In the genomic region with DNA sequence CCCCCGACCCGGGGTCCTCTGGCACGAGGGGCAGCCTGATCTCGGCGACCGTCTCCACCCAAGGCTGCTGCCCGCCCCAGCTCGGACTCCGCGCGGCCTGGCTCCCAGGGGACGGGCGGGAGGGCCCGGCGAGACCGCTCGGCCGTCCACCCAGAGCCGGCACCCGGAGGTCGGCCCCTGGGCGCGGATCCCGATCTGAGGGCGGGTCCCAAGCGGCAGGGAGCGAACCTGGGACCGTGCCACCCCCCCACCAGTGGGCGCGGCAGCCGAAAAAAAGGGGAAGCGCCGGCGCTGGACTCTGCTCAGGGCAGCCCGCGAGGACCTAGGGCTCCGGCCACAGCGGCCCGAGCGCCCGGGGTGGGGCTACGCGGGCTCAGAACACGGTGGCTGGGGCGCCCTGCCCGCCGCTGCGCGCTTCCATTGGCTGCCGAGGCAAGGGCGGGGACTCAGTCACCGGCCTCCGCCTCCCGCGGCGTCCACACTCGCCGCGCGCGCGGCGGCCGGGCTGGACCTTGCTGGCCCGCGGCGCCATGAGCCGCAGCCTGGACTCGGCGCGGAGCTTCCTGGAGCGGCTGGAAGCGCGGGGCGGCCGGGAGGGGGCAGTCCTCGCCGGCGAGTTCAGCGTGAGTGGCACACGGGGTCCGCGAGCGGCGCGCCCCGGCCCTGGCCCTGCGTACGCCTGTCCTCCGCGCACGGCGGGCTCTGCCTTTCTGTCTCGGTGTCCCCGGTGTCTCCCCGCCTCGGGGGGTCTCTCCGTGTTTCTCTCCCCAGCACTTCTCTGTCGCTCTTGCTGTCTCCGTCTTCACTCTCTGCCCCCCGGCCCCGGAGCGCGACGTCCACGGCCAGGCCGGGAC, we compare ENCODE assay signal across 8 cellular contexts. TPM values are rescaled to one million over a fixed set of nuclear protein-coding genes. Genes with fewer than 3 reads are reported as not detected.
A peak's percentile ranks its signal among the peaks of the same experiment; 100 is the strongest.
DNase-seq lines count a peak whose midpoint lies in the region; ATAC-seq and TF ChIP-seq lines count a peak whose summit lies in the region.

A gene with protein sequence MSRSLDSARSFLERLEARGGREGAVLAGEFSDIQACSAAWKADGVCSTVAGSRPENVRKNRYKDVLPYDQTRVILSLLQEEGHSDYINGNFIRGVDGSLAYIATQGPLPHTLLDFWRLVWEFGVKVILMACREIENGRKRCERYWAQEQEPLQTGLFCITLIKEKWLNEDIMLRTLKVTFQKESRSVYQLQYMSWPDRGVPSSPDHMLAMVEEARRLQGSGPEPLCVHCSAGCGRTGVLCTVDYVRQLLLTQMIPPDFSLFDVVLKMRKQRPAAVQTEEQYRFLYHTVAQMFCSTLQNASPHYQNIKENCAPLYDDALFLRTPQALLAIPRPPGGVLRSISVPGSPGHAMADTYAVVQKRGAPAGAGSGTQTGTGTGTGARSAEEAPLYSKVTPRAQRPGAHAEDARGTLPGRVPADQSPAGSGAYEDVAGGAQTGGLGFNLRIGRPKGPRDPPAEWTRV (plus strand): TSS at position 479 of the 854 bp plus-strand sequence. CDS start 52 bp downstream, at position 531.

- TF ChIP-seq EP300 in transverse colon (IDR thresholded peaks at IDR 0.05; ENCODE audit: low read depth), result no peak

- TF ChIP-seq POLR2A in transverse colon (IDR thresholded peaks at IDR 0.05), result peak; percentile 67

- H3K9ac ChIP-seq in HUES64 (ENCODE audit: low read depth, low read length), result peak within 1 kb of the TSS; percentile 43

- in situ Hi-C loops in transverse colon (cut with MboI; ENCODE audit: low pct_ligation_motif_present in 1 of 4, low pct_unique_long_range_greater_than_20kb in 1 of 4, low sequenced_read_pairs in 3 of 4), result no loop called here

- no peaks in the 10 kb centered on the region for H3K27me3 Mint-ChIP-seq in neural crest cell (ENCODE audit: low read depth)

- H3K9me3 ChIP-seq in HUES64 (ENCODE audit: insufficient read depth, low read depth, low read length) (no peaks in the 10 kb centered on the region), transverse colon (no peaks in the 10 kb centered on the region)

- peaks cover 7% of the 10 kb centered on the region for H3K9me3 Mint-ChIP-seq in neural crest cell

- DNase-seq in ELF-1 (ENCODE audit: low read depth, low spot score), result peak; percentile 79
- DNase-seq in RPMI8226, result peak; percentile 82
- DNase-seq in activated naive CD4-positive, alpha-beta T cell treated with Interleukin-2 at 50 U/mL for 16 hours, result peak; percentile 70
- peak; percentile 84 for DNase-seq in foreskin melanocyte
- DNase-seq in neural crest cell (ENCODE audit: low read depth, low spot score), result peak; percentile 77
- DNase-seq in transverse colon, result peak; percentile 92

- H3K27me3 ChIP-seq in HUES64 (ENCODE audit: insufficient read depth, low read length) (peaks cover 42% of the 10 kb centered on the region), transverse colon (no peaks in the 10 kb centered on the region)

- peak; percentile 85 for ATAC-seq in GM21528 (IDR thresholded peaks at IDR 0.05; ENCODE audit: low FRiP score, unreplicated experiment)

- no peaks in the 10 kb centered on the region for H3K36me3 ChIP-seq in HUES64 (ENCODE audit: insufficient read depth, low read length)
- no peaks in the 10 kb centered on the region for H3K36me3 ChIP-seq in transverse colon

- H3K4me3 ChIP-seq in HUES64 (ENCODE audit: low read length), result peak within 1 kb of the TSS; percentile 65
- H3K4me3 ChIP-seq in transverse colon, result peak within 1 kb of the TSS; percentile 51 to 93 (median 82)

- peaks cover 38% of the 10 kb centered on the region for H3K4me1 Mint-ChIP-seq in neural crest cell

- H3K4me3 Mint-ChIP-seq in neural crest cell, result peak within 1 kb of the TSS; percentile 88

- peaks cover 10% of the 10 kb centered on the region for H3K36me3 Mint-ChIP-seq in neural crest cell (ENCODE audit: low read depth)

- peak; percentile 62 for TF ChIP-seq CTCF in neural crest cell (conservative IDR thresholded peaks at IDR 0.05)
- TF ChIP-seq CTCF in transverse colon (IDR thresholded peaks at IDR 0.05), result peak; percentile 23 to 58 (median 51)

- peak within 1 kb of the TSS; percentile 75 for H3K27ac Mint-ChIP-seq in neural crest cell (ENCODE audit: unreplicated experiment)

- WGBS in HUES64, result under 1% methylated on average over 107 of the region's 107 CpGs
- WGBS in transverse colon (ENCODE audit: low coverage in 1 of 2), 2 donors, result 2% methylated on average over 26 of the region's 107 CpGs; no CpG with 5 or more reads in 1 of the 2 donors

- intact Hi-C loops in transverse colon (cut with DNase I; ENCODE audit: low total_unique reads), result loop anchor here (1.0 kb wide), 1 partner anchor 15 kb away; no protein-coding TSS in a partner anchor

- H3K4me1 ChIP-seq in HUES64 (ENCODE audit: insufficient read depth, low read length), result peaks cover 8% of the 10 kb centered on the region; the same call in 1 of the 2 replicates
- H3K4me1 ChIP-seq in transverse colon, result peaks cover 6 to 21% (median 8%) of the 10 kb centered on the region in 4 donors

- H3K27ac ChIP-seq in HUES64 (ENCODE audit: low read depth, low read length), result no peak within 1 kb of the TSS
- peak within 1 kb of the TSS; percentile 87 to 88 (median 88) for H3K27ac ChIP-seq in transverse colon

RNA-seq across cellular contexts. Expression of the gene that starts here (rescaled TPM):
- 5.7 TPM for polyA plus RNA-seq in HUES64 (2013, experiment 1 of 2)
- 9.7 TPM for polyA plus RNA-seq in HUES64 (2013, experiment 2 of 2)
- total RNA-seq in neural crest cell (30.4 and 31.3 TPM in 2 replicates), transverse colon (100 to 1,000 TPM; 136 to 168 (median 148) TPM)
